Comparison of ENCODE assay signal across 27 cellular contexts in genomic region chr14:31909977-31910376, GRCh38.
"Had no signal": no experiment of that assay in that cellular context is flagged by ENCODE, and none has a peak within 500 bp of the region (broad histone marks: within the 10 kb centered on the region; RNA-seq: fewer than 3 reads in every experiment).

No MANE protein-coding gene starts in this region.

- H3K27ac Mint-ChIP-seq: immature natural killer cell; mesothelial cell of epicardium; naive B cell; natural killer cell; nephron progenitor cell; neural progenitor cell; stimulated activated effector memory CD8-positive, alpha-beta T cell treated with anti-CD3 and anti-CD28 coated beads, Interleukin-12 subunit alpha, Interleukin-12 subunit beta, amount 100 ng/mL, for 72 hours; stimulated activated naive CD8-positive, alpha-beta T cell treated with anti-CD3 and anti-CD28 coated beads, Interleukin-15, Interleukin-2, amounts not matched to agents 100 ng/mL and 50 ng/mL, for 24 hours; type B pancreatic cell had no signal

- H3K27ac ChIP-seq: left lung, neural progenitor cell, neutrophil, parathyroid adenoma, right atrium auricular region, skin epidermis, spleen, suprapubic skin, thoracic aorta, tibial nerve, uterus had no signal

- H3K4me1 ChIP-seq: left lung, neural progenitor cell, parathyroid adenoma, right atrium auricular region, spleen, suprapubic skin, tibial nerve, uterus had no signal

- ATAC-seq: left colon; left lung; natural killer cell; sciatic nerve; stimulated activated effector memory CD8-positive, alpha-beta T cell treated with anti-CD3 and anti-CD28 coated beads, Interleukin-12 subunit alpha, Interleukin-12 subunit beta, amount 100 ng/mL, for 72 hours had no signal

- H3K27me3 Mint-ChIP-seq: type B pancreatic cell had no signal

- H3K36me3 ChIP-seq: left lung, neural progenitor cell, neutrophil, right atrium auricular region, spleen, suprapubic skin, thoracic aorta, tibial nerve, uterus had no signal

- H3K27me3 ChIP-seq: left lung, neural progenitor cell, neutrophil, right atrium auricular region, spleen, suprapubic skin, tibial nerve, uterus had no signal

- H3K4me3 Mint-ChIP-seq: immature natural killer cell; mesothelial cell of epicardium; natural killer cell; nephron progenitor cell; neural progenitor cell; stimulated activated effector memory CD8-positive, alpha-beta T cell treated with anti-CD3 and anti-CD28 coated beads, Interleukin-12 subunit alpha, Interleukin-12 subunit beta, amount 100 ng/mL, for 72 hours; stimulated activated naive CD8-positive, alpha-beta T cell treated with anti-CD3 and anti-CD28 coated beads, Interleukin-15, Interleukin-2, amounts not matched to agents 100 ng/mL and 50 ng/mL, for 24 hours; type B pancreatic cell had no signal

- H3K9me3 ChIP-seq: neutrophil, uterus had no signal

- H2AFZ ChIP-seq: neural progenitor cell, parathyroid adenoma had no signal

- H3K4me1 Mint-ChIP-seq: immature natural killer cell; mesothelial cell of epicardium; naive B cell; natural killer cell; nephron progenitor cell; neural progenitor cell; stimulated activated effector memory CD8-positive, alpha-beta T cell treated with anti-CD3 and anti-CD28 coated beads, Interleukin-12 subunit alpha, Interleukin-12 subunit beta, amount 100 ng/mL, for 72 hours had no signal

- H3K9ac ChIP-seq: neural progenitor cell, parathyroid adenoma had no signal

- H3K36me3 Mint-ChIP-seq: neural progenitor cell; stimulated activated effector memory CD8-positive, alpha-beta T cell treated with anti-CD3 and anti-CD28 coated beads, Interleukin-12 subunit alpha, Interleukin-12 subunit beta, amount 100 ng/mL, for 72 hours; type B pancreatic cell had no signal

- H3K79me2 ChIP-seq: parathyroid adenoma had no signal

- DNase-seq: hypothalamus; immature natural killer cell; kidney; left colon; left lung; naive B cell; natural killer cell; nephron progenitor cell; occipital lobe; spleen; stimulated activated CD4-positive, alpha-beta T cell treated with anti-CD3 and anti-CD28 coated beads, Interleukin-4, amount 100 ng/mL, for 24 hours; stimulated activated naive CD4-positive, alpha-beta T cell; uterus had no signal

- H3K4me3 ChIP-seq: left lung, lung, neural progenitor cell, right atrium auricular region, skin epidermis, spleen, suprapubic skin, thoracic aorta, tibial nerve, uterus had no signal

- H3K4me2 ChIP-seq: neural progenitor cell had no signal

- FAIRE-seq: kidney had no signal
